In the genomic region with DNA sequence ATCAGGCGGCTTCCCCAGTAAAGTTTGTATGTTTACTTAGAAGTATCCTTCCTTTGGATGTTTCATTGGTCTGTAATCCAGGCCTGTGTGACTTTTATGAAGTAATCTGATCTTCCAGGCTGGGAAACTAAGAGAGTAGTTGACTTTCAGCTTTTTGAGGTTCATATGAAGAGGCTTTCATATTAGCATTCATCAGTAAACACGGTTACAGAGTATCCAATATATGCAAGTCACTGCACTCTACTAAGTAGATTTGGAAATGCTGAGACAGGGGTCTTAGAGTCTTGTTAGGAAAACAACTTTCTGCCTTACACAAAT, we compare ENCODE assay signal across 8 cellular contexts. TPM values are rescaled to one million over a fixed set of nuclear protein-coding genes. Genes with fewer than 3 reads are reported as not detected.
DNase-seq lines count a peak whose midpoint lies in the region; ATAC-seq and TF ChIP-seq lines count a peak whose summit lies in the region.

No MANE protein-coding gene starts in this region.

- H3K36me3 ChIP-seq in tibial artery, result peaks cover 4 to 13% (median 10%) of the 10 kb centered on the region in 3 donors

- H3K4me1 ChIP-seq in tibial artery, result peaks cover 0 to 27% (median 14%) of the 10 kb centered on the region in 4 donors

- no peaks in the 10 kb centered on the region for H3K9me3 Mint-ChIP-seq in activated naive CD4-positive, alpha-beta T cell treated with anti-CD3 and anti-CD28 coated beads, Interleukin-2, amount 10 ng/mL, durations not matched to agents 7 days and 5 days
- H3K9me3 Mint-ChIP-seq in activated naive CD8-positive, alpha-beta T cell treated with anti-CD3 and anti-CD28 coated beads for 36 hours, result no peaks in the 10 kb centered on the region

- intact Hi-C loops in tibial artery (cut with DNase I; ENCODE audit: low total_unique reads), result no loop called here

- no peak for DNase-seq in activated naive CD4-positive, alpha-beta T cell treated with anti-CD3 and anti-CD28 coated beads, Interleukin-2, amount 10 ng/mL, durations not matched to agents 7 days and 5 days
- DNase-seq in activated naive CD4-positive, alpha-beta T cell treated with Interleukin-2 at 50 U/mL for 16 hours, result no peak
- DNase-seq in activated naive CD8-positive, alpha-beta T cell treated with anti-CD3 and anti-CD28 coated beads for 36 hours, result no peak
- DNase-seq in kidney tubule cell (ENCODE audit: low spot score) (peak; percentile 29), tibial artery (no peak), mucosa of gallbladder (ENCODE audit: low spot score) (no peak)
- DNase-seq in activated CD4-positive, alpha-beta T cell treated with anti-CD3 and anti-CD28 coated beads for 48 hours, result no peak

- peak overlapping the region; percentile 78 to 98 for H3K4me3 ChIP-seq in tibial artery

- H3K27ac Mint-ChIP-seq in activated naive CD4-positive, alpha-beta T cell treated with anti-CD3 and anti-CD28 coated beads, Interleukin-2, amount 10 ng/mL, durations not matched to agents 7 days and 5 days, result peak overlapping the region; percentile 97
- peak overlapping the region; percentile 94 for H3K27ac Mint-ChIP-seq in activated naive CD8-positive, alpha-beta T cell treated with anti-CD3 and anti-CD28 coated beads for 36 hours

- peak overlapping the region; percentile 94 to 100 for H3K27ac ChIP-seq in tibial artery

- H3K4me1 Mint-ChIP-seq in activated naive CD4-positive, alpha-beta T cell treated with anti-CD3 and anti-CD28 coated beads, Interleukin-2, amount 10 ng/mL, durations not matched to agents 7 days and 5 days, result peaks cover 33% of the 10 kb centered on the region
- H3K4me1 Mint-ChIP-seq in activated naive CD8-positive, alpha-beta T cell treated with anti-CD3 and anti-CD28 coated beads for 36 hours, result peaks cover 43% of the 10 kb centered on the region

- CTCF ChIA-PET in activated naive CD4-positive, alpha-beta T cell treated with anti-CD3 and anti-CD28 coated beads, Interleukin-2, amount 10 ng/mL, durations not matched to agents 7 days and 5 days (lab: Charles Lee), result interaction anchor here (0.9 to 1.8 kb wide), 5 partner anchors 8 to 32 kb away, joined by 3 to 6 read pairs (median 5); partner anchors contain the start of genes BRIX1 and RAD1

- no peak for TF ChIP-seq CTCF in tibial artery (IDR thresholded peaks at IDR 0.05)

- H3K36me3 Mint-ChIP-seq in activated naive CD4-positive, alpha-beta T cell treated with anti-CD3 and anti-CD28 coated beads, Interleukin-2, amount 10 ng/mL, durations not matched to agents 7 days and 5 days, result peaks cover 24% of the 10 kb centered on the region
- peaks cover 36% of the 10 kb centered on the region for H3K36me3 Mint-ChIP-seq in activated naive CD8-positive, alpha-beta T cell treated with anti-CD3 and anti-CD28 coated beads for 36 hours

- ATAC-seq in GM21786 (IDR thresholded peaks at IDR 0.05; ENCODE audit: unreplicated experiment), result no peak

- no peaks in the 10 kb centered on the region for H3K27me3 ChIP-seq in tibial artery

- no peaks in the 10 kb centered on the region for H3K9me3 ChIP-seq in tibial artery

- H3K27me3 Mint-ChIP-seq in activated naive CD4-positive, alpha-beta T cell treated with anti-CD3 and anti-CD28 coated beads, Interleukin-2, amount 10 ng/mL, durations not matched to agents 7 days and 5 days, result no peaks in the 10 kb centered on the region
- no peaks in the 10 kb centered on the region for H3K27me3 Mint-ChIP-seq in activated naive CD8-positive, alpha-beta T cell treated with anti-CD3 and anti-CD28 coated beads for 36 hours

- H3K4me3 Mint-ChIP-seq in activated naive CD4-positive, alpha-beta T cell treated with anti-CD3 and anti-CD28 coated beads, Interleukin-2, amount 10 ng/mL, durations not matched to agents 7 days and 5 days, result peak overlapping the region; percentile 98
- H3K4me3 Mint-ChIP-seq in activated naive CD8-positive, alpha-beta T cell treated with anti-CD3 and anti-CD28 coated beads for 36 hours, result peak overlapping the region; percentile 98

RNA-seq across cellular contexts. Expression of gene DNAJC21, which starts 1.1 kb away (rescaled TPM):
- total RNA-seq in activated naive CD8-positive, alpha-beta T cell treated with anti-CD3 and anti-CD28 coated beads for 36 hours, result 10 to 100 TPM; 51.4 to 52.4 TPM
- total RNA-seq in mucosa of gallbladder, result 47.0 TPM

RNA-seq across cellular contexts. Expression of gene BRIX1, which starts 15.0 kb away (rescaled TPM):
- total RNA-seq in activated naive CD8-positive, alpha-beta T cell treated with anti-CD3 and anti-CD28 coated beads for 36 hours, result 100 to 1,000 TPM; 115 to 118 TPM
- 11.6 TPM for total RNA-seq in mucosa of gallbladder

RNA-seq across cellular contexts. Expression of gene RAD1, which starts 15.2 kb away (rescaled TPM):
- 10 to 100 TPM; 54.8 to 55.8 TPM for total RNA-seq in activated naive CD8-positive, alpha-beta T cell treated with anti-CD3 and anti-CD28 coated beads for 36 hours
- 16.9 TPM for total RNA-seq in mucosa of gallbladder
